Comparison of ENCODE assay signal across 3 cellular contexts in the genomic region with DNA sequence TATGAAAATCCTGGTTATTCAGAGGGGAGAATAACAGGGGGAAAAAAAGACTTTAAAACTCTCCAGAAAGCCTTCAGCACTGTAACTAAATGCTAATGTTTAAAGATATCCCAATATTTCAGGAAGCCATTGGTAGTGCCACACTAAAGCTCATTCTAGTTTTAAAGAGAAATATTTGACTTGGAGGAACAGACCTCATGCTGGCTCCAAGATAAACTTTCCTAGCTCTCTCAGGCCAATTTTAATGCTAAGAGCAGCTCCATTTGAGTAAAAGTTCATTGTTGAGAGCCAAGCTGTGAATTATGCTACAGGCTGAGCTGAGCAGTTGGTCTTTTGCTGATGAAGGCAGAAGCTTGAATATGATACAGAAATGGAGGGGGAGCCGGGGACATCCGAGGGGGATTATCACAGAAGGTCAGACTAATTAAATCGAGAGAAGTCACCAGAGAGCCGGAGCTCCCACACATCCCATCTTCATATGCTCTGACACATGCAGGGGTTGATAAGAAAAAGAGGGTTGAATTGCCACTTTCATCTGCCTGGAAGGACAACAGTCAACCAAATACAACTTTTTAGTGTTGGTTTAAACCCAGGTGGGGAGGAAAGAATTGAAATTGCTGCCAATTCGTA.
TF ChIP-seq lines count a peak whose summit lies in the region.

No MANE protein-coding gene starts in this region.

TF ChIP-seq in liver, 16 proteins besides CTCF, POLR2A, EP300 and RAD21:
- TF ChIP-seq TAF1 (conservative IDR thresholded peaks at IDR 0.05) (no peak), FOXA2 (IDR thresholded peaks at IDR 0.05) (no peak), RXRA (IDR thresholded peaks at IDR 0.05) (peak in 1 of 2 donors; percentile 28), SP1 (IDR thresholded peaks at IDR 0.05) (no peak), YY1 (IDR thresholded peaks at IDR 0.05) (peak; percentile 72)

TF ChIP-seq in HepG2, 621 proteins besides CTCF, POLR2A, EP300 and RAD21:
- no peak for TF ChIP-seq ARNT (IDR thresholded peaks at IDR 0.05)
- TF ChIP-seq, protein P1, sequence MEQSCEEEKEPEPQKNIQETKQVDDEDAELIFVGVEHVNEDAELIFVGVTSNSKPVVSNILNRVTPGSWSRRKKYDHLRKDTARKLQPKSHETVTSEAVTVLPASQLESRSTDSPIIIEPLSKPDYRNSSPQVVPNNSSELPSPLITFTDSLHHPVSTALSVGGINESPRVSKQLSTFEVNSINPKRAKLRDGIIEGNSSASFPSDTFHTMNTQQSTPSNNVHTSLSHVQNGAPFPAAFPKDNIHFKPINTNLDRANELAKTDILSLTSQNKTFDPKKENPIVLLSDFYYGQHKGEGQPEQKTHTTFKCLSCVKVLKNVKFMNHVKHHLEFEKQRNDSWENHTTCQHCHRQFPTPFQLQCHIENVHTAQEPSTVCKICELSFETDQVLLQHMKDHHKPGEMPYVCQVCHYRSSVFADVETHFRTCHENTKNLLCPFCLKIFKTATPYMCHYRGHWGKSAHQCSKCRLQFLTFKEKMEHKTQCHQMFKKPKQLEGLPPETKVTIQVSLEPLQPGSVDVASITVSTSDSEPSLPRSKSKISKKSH (CRISPR knock-in tag; IDR thresholded peaks at IDR 0.05; ENCODE audit: borderline replicate concordance): no peak
- no peak for TF ChIP-seq ZNF768 (CRISPR knock-in tag; IDR thresholded peaks at IDR 0.05)
- TF ChIP-seq, protein P2, sequence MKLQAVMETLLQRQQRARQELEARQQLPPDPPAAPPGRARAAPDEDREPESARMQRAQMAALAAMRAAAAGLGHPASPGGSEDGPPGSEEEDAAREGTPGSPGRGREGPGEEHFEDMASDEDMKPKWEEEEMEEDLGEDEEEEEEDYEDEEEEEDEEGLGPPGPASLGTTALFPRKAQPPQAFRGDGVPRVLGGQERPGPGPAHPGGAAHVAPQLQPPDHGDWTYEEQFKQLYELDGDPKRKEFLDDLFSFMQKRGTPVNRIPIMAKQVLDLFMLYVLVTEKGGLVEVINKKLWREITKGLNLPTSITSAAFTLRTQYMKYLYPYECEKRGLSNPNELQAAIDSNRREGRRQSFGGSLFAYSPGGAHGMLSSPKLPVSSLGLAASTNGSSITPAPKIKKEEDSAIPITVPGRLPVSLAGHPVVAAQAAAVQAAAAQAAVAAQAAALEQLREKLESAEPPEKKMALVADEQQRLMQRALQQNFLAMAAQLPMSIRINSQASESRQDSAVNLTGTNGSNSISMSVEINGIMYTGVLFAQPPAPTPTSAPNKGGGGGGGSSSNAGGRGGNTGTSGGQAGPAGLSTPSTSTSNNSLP (IDR thresholded peaks at IDR 0.05; ENCODE audit: low read depth, low read length): no peak

TF ChIP-seq in K562, 482 proteins besides CTCF, POLR2A, EP300 and RAD21:
- TF ChIP-seq MCM5 (IDR thresholded peaks at IDR 0.05; ENCODE audit: low read depth): no peak
